ENCODE assay signal across 9 cellular contexts in the genomic region with DNA sequence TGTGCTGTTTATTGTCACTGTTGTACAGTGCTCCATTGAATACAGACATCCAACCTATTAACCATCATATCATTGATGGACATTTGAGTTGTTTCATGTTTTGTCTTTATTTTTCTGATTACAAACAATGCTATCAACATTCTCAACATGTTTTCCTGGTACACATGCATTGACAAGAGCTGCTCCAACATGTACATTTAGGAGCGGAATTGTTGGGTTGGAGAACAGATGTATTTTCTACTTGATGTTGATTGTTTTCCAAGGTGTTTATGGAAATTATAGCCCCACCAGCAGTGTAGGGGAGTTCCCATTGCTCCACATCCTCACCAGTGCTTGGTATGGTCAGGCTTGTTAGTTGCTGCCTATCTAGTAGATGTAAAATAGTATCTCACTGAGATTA.
"Had no signal": no experiment of that assay in that cellular context is flagged by ENCODE, and none has a peak within 500 bp of the region (broad histone marks: within the 10 kb centered on the region; RNA-seq: fewer than 3 reads in every experiment).

No MANE protein-coding gene starts in this region.

- H3K27ac ChIP-seq: GM23248 had no signal

- H3K4me3 ChIP-seq: GM23248, GM23338, HAP-1 had no signal

- H3K9ac ChIP-seq: GM23248 had no signal

- H3K36me3 ChIP-seq: HAP-1 had no signal

- ATAC-seq: GM23338, HCT116 had no signal

- DNase-seq: GM23248, GOT3, H7, H9, HCEC 1CT, HFFc6 had no signal

- H3K9me3 ChIP-seq: HAP-1 had no signal

- H2AFZ ChIP-seq: GM23248, GM23338 had no signal

- H3K4me1 ChIP-seq: HAP-1 had no signal

- H3K4me2 ChIP-seq: GM23338 had no signal
